In genomic region chr6:157466340-157466643, GRCh38 we compare ENCODE assay signal across 21 cellular contexts.
"Had no signal": no experiment of that assay in that cellular context is flagged by ENCODE, and none has a peak within 500 bp of the region (broad histone marks: within the 10 kb centered on the region; RNA-seq: fewer than 3 reads in every experiment).

No MANE protein-coding gene starts in this region.

- DNase-seq: activated CD4-positive, alpha-beta T cell treated with anti-CD3 and anti-CD28 coated beads for 48 hours; activated CD4-positive, alpha-beta T cell treated with anti-CD3 and anti-CD28 coated beads, Interleukin-2, amount 50 U/mL, for 48 hours; activated CD8-positive, alpha-beta memory T cell treated with anti-CD3 and anti-CD28 coated beads, Interleukin-2, amount 10 ng/mL, durations not matched to agents 7 days and 5 days; activated effector memory CD4-positive, alpha-beta T cell treated with Interleukin-2 at 50 U/mL for 16 hours; activated naive CD4-positive, alpha-beta T cell; activated T-cell treated with anti-CD3 and anti-CD28 coated beads, Interleukin-2, amount 50 U/mL, for 24 hours; aorta; Karpas-422; MM.1S; NCI-H1105; NCI-H2227 treated with DMSO at 0.1 percent for 48 hours; NCI-H446 treated with DMSO at 0.1 percent for 48 hours; NCI-H526 treated with DMSO at 0.1 percent for 48 hours; NCI-H82; T-cell had no signal

- H3K27me3 ChIP-seq: breast epithelium had no signal

- H3K9me3 Mint-ChIP-seq: activated naive CD4-positive, alpha-beta T cell treated with anti-CD3 and anti-CD28 coated beads, Interleukin-2, amount 50 U/mL, for 24 hours; activated T-cell treated with anti-CD3 and anti-CD28 coated beads, Interleukin-2, amount 50 U/mL, for 24 hours; activated T-helper 1 cell treated with anti-CD3 and anti-CD28 coated beads, Interleukin-12 subunit alpha, Interleukin-12 subunit beta, Interleukin-2, Interleukin-4 antibody, amounts not matched to agents 30 ng/mL and 10 ng/mL and 1 ng/mL, durations not matched to agents 14 hours and 24 hours and 36 hours; T-cell had no signal

- H3K4me3 Mint-ChIP-seq: activated CD8-positive, alpha-beta memory T cell treated with anti-CD3 and anti-CD28 coated beads, Interleukin-2, amount 10 ng/mL, durations not matched to agents 7 days and 5 days; activated naive CD4-positive, alpha-beta T cell treated with anti-CD3 and anti-CD28 coated beads, Interleukin-2, amount 50 U/mL, for 24 hours; activated T-cell treated with anti-CD3 and anti-CD28 coated beads, Interleukin-2, amount 50 U/mL, for 24 hours; activated T-helper 1 cell treated with anti-CD3 and anti-CD28 coated beads, Interleukin-12 subunit alpha, Interleukin-12 subunit beta, Interleukin-2, Interleukin-4 antibody, amounts not matched to agents 30 ng/mL and 10 ng/mL and 1 ng/mL, durations not matched to agents 14 hours and 24 hours and 36 hours; T-cell had no signal

- H3K4me3 ChIP-seq: breast epithelium, SK-N-MC had no signal

- H3K36me3 ChIP-seq: breast epithelium had no signal

- H3K27ac Mint-ChIP-seq: activated naive CD4-positive, alpha-beta T cell treated with anti-CD3 and anti-CD28 coated beads, Interleukin-2, amount 50 U/mL, for 24 hours; T-cell had no signal

- H3K4me1 Mint-ChIP-seq: activated naive CD4-positive, alpha-beta T cell treated with anti-CD3 and anti-CD28 coated beads, Interleukin-2, amount 50 U/mL, for 24 hours had no signal

- H3K9me3 ChIP-seq: breast epithelium had no signal

- H3K4me1 ChIP-seq: breast epithelium had no signal

- H3K27me3 Mint-ChIP-seq: activated CD8-positive, alpha-beta memory T cell treated with anti-CD3 and anti-CD28 coated beads, Interleukin-2, amount 10 ng/mL, durations not matched to agents 7 days and 5 days; activated naive CD4-positive, alpha-beta T cell treated with anti-CD3 and anti-CD28 coated beads, Interleukin-2, amount 50 U/mL, for 24 hours; activated T-cell treated with anti-CD3 and anti-CD28 coated beads, Interleukin-2, amount 50 U/mL, for 24 hours; T-cell had no signal

- H3K27ac ChIP-seq: breast epithelium, SK-N-MC, VCaP had no signal

- H3K36me3 Mint-ChIP-seq: activated naive CD4-positive, alpha-beta T cell treated with anti-CD3 and anti-CD28 coated beads, Interleukin-2, amount 50 U/mL, for 24 hours; T-cell had no signal

- ATAC-seq: activated CD4-positive, CD25-positive, alpha-beta regulatory T cell treated with anti-CD3 and anti-CD28 coated beads, Interleukin-2, amount 50 U/mL, for 24 hours; activated CD8-positive, alpha-beta memory T cell treated with anti-CD3 and anti-CD28 coated beads, Interleukin-2, amount 10 ng/mL, durations not matched to agents 7 days and 5 days; T-cell had no signal
